ENCODE assay signal across 10 cellular contexts in the genomic region with DNA sequence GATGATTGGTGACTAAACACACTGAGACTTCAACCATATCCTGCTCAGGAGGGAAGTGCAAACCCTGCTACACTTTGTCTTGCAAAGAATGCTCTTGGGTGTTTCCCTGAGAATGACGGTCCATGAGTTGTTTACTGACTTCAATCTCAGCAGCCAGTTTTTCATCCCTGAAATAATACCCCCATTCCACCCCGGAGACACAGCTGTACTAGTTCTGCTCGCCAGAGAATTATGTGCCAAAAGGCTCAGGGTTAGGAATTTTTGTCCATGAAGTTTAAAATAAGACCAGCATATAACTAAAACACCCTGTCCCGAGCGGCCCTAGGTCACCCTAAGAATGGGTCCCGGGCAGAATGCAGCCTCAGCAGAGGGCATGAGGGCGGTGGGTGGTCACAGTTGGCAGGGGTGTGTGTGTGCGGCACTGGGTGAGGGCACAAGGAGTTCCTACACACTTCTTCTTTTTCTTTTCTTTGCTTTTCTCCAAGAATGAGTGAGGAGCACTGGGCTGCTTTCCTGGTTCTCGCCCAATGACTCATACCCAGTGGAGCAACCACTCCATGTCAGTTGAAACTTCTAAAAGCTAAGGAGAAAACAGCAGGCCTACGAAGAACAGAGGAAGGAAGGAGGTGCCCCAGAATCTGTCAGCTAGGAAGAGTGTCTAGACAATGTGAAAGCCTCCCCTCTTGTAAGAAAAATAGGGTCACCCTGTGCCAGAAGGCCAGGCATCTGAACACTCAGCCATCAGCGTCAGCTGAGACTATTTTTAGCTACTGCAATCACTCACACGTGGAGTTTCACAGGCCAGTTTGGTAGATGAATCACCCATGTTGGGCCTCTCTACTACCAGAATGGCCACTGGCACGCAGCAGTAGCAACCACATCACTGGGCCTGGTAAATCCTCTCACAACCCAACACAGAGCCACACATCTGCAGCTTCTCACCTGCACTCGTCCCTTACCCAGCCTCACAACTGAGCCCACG.
DNase-seq lines count a peak whose midpoint lies in the region; ATAC-seq lines count a peak whose summit lies in the region.
"Had no signal": no experiment of that assay in that cellular context is flagged by ENCODE, and none has a peak within 500 bp of the region (broad histone marks: within the 10 kb centered on the region; RNA-seq: fewer than 3 reads in every experiment).

No MANE protein-coding gene starts in this region.

- H3K27me3 ChIP-seq in H7 (ENCODE audit: control insufficient read depth, insufficient read depth, low read length): no peaks in the 10 kb centered on the region
- H3K27me3 ChIP-seq: right lobe of liver had no signal

- DNase-seq in NOMO-1 treated with dmso at 0.1 percent for 144 hours (lab: John Stamatoyannopoulos, UW; ENCODE audit: unreplicated experiment): peak; percentile 68
- peak; percentile 89 for DNase-seq in posterior vena cava (ENCODE audit: low spot score)
- no peak for DNase-seq in NCI-H1092 (lab: John Stamatoyannopoulos, UW)
- no peak for DNase-seq in H7
- DNase-seq in stimulated activated naive CD8-positive, alpha-beta T cell treated with anti-CD3 and anti-CD28 coated beads, Interleukin-15, Interleukin-2, amounts not matched to agents 100 U/mL and 50 U/mL, for 24 hours: no peak
- DNase-seq: right lobe of liver had no signal

- ATAC-seq in GM18517 (IDR thresholded peaks at IDR 0.05; ENCODE audit: unreplicated experiment) (peak; percentile 90), HG02798 (IDR thresholded peaks at IDR 0.05; ENCODE audit: poor library complexity, unreplicated experiment) (peak; percentile 84), esophagus mucosa (peak; percentile 85)
- no peak for ATAC-seq in stimulated activated naive CD8-positive, alpha-beta T cell treated with anti-CD3 and anti-CD28 coated beads, Interleukin-15, Interleukin-2, amounts not matched to agents 100 U/mL and 50 U/mL, for 24 hours

- no peak overlapping the region for H3K4me3 ChIP-seq in H7 (ENCODE audit: insufficient read depth, low read depth, low read length)
- H3K4me3 ChIP-seq: right lobe of liver, SK-N-MC had no signal

- peaks cover 50% of the 10 kb centered on the region for H3K36me3 ChIP-seq in H7 (replicated peaks; ENCODE audit: control insufficient read depth, insufficient read depth, low read length)
- H3K36me3 ChIP-seq: right lobe of liver had no signal

- intact Hi-C loops in posterior vena cava (cut with DNase I): no loop called here

Comparison
In these comparisons a context has a peak if more than half of its experiments do, and no peak if none do; other contexts are left out.
1. DNase-seq: peak in NOMO-1 treated with dmso at 0.1 percent for 144 hours (single experiment) and posterior vena cava (single experiment); none in NCI-H1092 (single experiment), H7 (single experiment) and stimulated activated naive CD8-positive, alpha-beta T cell treated with anti-CD3 and anti-CD28 coated beads, Interleukin-15, Interleukin-2, amounts not matched to agents 100 U/mL and 50 U/mL, for 24 hours (single experiment).